Comparison of ENCODE assay signal across 8 cellular contexts in the genomic region with DNA sequence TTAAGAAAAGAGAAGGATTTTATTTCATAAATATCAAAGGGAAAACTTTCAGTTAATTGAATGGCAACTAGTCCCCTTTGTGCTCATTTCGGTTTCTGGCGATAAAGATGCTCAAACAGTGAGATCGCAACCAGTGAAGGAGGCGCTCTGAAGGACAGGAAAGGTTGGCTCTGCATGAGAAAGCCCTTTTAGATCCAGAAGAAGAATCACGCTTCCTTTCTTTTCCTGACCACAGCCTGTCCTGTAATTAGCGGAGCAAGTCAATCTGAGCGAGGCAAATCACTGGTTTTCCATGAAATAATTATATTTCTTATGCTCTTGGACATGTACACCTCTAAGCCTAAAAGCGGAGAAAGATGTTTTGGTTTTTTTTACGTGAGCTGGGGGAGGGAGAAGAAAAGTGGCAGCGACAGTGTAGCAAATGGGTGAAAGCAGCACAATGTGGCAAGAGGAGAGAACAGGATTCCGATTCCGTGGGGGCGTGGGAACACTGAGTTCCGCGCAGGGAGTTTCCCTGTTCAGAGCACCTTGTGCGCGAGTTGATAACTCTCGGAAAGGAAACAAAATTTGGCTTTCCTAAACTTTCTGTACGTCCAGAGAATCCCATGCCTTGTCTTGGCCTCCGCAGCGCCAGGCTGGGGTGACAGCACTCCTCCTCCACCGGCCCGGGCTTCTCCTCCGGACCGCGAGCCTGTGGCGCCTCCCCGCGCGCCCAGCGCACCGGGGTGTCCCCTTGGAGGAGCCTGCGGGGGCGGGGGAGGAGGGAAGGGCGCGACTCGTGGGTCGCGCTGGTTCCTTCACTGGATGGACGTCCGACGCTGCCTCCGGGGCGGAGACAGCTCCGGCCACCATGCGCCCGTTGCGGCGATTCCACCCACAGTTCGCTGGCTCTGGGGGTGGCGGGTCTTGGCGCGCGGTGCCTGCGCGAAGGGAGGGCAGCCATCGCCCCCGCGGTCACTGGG. TPM values are rescaled to one million over a fixed set of nuclear protein-coding genes. Genes with fewer than 3 reads are reported as not detected.
DNase-seq lines count a peak whose midpoint lies in the region; ATAC-seq and TF ChIP-seq lines count a peak whose summit lies in the region.

No MANE protein-coding gene starts in this region.

- H3K4me3 ChIP-seq in mesenchymal stem cell (ENCODE audit: insufficient read depth in 1 of 2, low read depth in 1 of 2, low read length in 2 of 2) = peak overlapping the region; percentile 57 to 70
- H3K4me3 ChIP-seq in stomach = peak overlapping the region; percentile 41 to 75 (median 62)

- peaks cover 12% of the 10 kb centered on the region for H3K4me1 Mint-ChIP-seq in chondrocyte (ENCODE audit: low read depth)

- intact Hi-C loops in stomach (cut with DNase I; ENCODE audit: low total_unique reads) = no loop called here

- H3K4ac ChIP-seq in mesenchymal stem cell (ENCODE audit: low read depth in 1 of 2, low read length in 2 of 2) = no peak overlapping the region

- no peaks in the 10 kb centered on the region for H3K79me1 ChIP-seq in mesenchymal stem cell (replicated peaks; ENCODE audit: low read length, poor library complexity, severe bottlenecking)

- peak overlapping the region in 1 of 2 experiments; percentile 22 for H3K18ac ChIP-seq in mesenchymal stem cell (ENCODE audit: low read depth in 1 of 2, low read length in 2 of 2)

- H3K4me1 ChIP-seq in mesenchymal stem cell (ENCODE audit: control insufficient read depth, insufficient read depth, low read depth, low read length) (peaks cover 15% of the 10 kb centered on the region), stomach (peaks cover 4 to 55% (median 24%) of the 10 kb centered on the region in 4 donors)

- no peak overlapping the region for H4K91ac ChIP-seq in mesenchymal stem cell (ENCODE audit: low read length)

- H2BK120ac ChIP-seq in mesenchymal stem cell (ENCODE audit: low read depth, low read length) = no peak overlapping the region

- H3K36me3 ChIP-seq in mesenchymal stem cell (ENCODE audit: control insufficient read depth in 1 of 2, insufficient read depth in 2 of 2, low read depth in 1 of 2, low read length in 2 of 2) (peaks cover 0 to 4% of the 10 kb centered on the region in 2 experiments), stomach (no peaks in the 10 kb centered on the region)

- no peak for TF ChIP-seq POLR2A in stomach (IDR thresholded peaks at IDR 0.05)

- H2AK5ac ChIP-seq in mesenchymal stem cell (ENCODE audit: low read length, severe bottlenecking) = no peak overlapping the region

- H2AFZ ChIP-seq in mesenchymal stem cell (ENCODE audit: low read depth, low read length) = peak overlapping the region; percentile 37

- peak overlapping the region; percentile 11 for H3K9ac ChIP-seq in mesenchymal stem cell (ENCODE audit: low read length)

- no peak overlapping the region for H3K27ac ChIP-seq in mesenchymal stem cell (ENCODE audit: low read length, poor library complexity, severe bottlenecking)
- H3K27ac ChIP-seq in stomach = peak overlapping the region; percentile 80 to 91 (median 84)
- H3K27ac ChIP-seq in RWPE1 = no peak overlapping the region

- H3K27me3 ChIP-seq in mesenchymal stem cell (ENCODE audit: control insufficient read depth in 1 of 2, insufficient read depth in 1 of 2, low read length in 2 of 2) = peaks cover 69 to 86% of the 10 kb centered on the region in 2 experiments
- H3K27me3 ChIP-seq in stomach = peaks cover 0 to 49% (median 16%) of the 10 kb centered on the region in 3 donors

- no peaks in the 10 kb centered on the region for H3K9me3 Mint-ChIP-seq in chondrocyte (ENCODE audit: low read depth)

- 9% methylated on average over 41 of the region's 59 CpGs for WGBS in mesenchymal stem cell
- WGBS in stomach, 5 donors = 1 to 6% (median 3%) methylated on average over 19 to 59 of the region's 59 CpGs

- no peak overlapping the region for H4K8ac ChIP-seq in mesenchymal stem cell (ENCODE audit: low read length)

- no peak for ATAC-seq in GM18870 (IDR thresholded peaks at IDR 0.05; ENCODE audit: unreplicated experiment)

- no peak overlapping the region for H2BK15ac ChIP-seq in mesenchymal stem cell (ENCODE audit: low read depth, poor library complexity, severe bottlenecking)

- peak overlapping the region; percentile 63 for H3K4me3 Mint-ChIP-seq in chondrocyte (ENCODE audit: unreplicated experiment)

- CTCF ChIA-PET in RWPE1 (lab: Yijun Ruan, JAX) = interaction anchor here (3.4 kb wide), 1 partner anchor 146 kb away, joined by 14 read pairs; a partner anchor contains a TSS

- no peak for TF ChIP-seq CTCF in chondrocyte (IDR thresholded peaks at IDR 0.05)
- no peak for TF ChIP-seq CTCF in stomach (IDR thresholded peaks at IDR 0.05)
- TF ChIP-seq CTCF in RWPE1 (conservative IDR thresholded peaks at IDR 0.05; ENCODE audit: low read depth) = no peak

- no peak overlapping the region for H3K23ac ChIP-seq in mesenchymal stem cell (ENCODE audit: low read length in 2 of 2)

- no peak overlapping the region for H2BK5ac ChIP-seq in mesenchymal stem cell (ENCODE audit: low read depth, low read length, poor library complexity, severe bottlenecking)

- H3K27ac Mint-ChIP-seq in chondrocyte (ENCODE audit: unreplicated experiment) = no peak overlapping the region

- POLR2A ChIA-PET in RWPE1 (lab: Yijun Ruan, JAX; ENCODE audit: low non-redundant PET) = no interaction called here

- H2BK12ac ChIP-seq in mesenchymal stem cell (ENCODE audit: low read length in 2 of 2) = no peak overlapping the region

- DNase-seq in DMS53 (lab: John Stamatoyannopoulos, UW) (peak; percentile 81), NCI-H460 (ENCODE audit: extremely low read depth, low read depth) (peak; percentile 51), chondrocyte (ENCODE audit: low spot score) (no peak), mesenchymal stem cell (peak; percentile 15), stomach (peak; percentile 75), RWPE1 (ENCODE audit: low spot score) (no peak), AML-193 (lab: John Stamatoyannopoulos, UW) (no peak)

- no peak overlapping the region for H3K14ac ChIP-seq in mesenchymal stem cell (ENCODE audit: low read length in 2 of 2)

- H3K9me3 ChIP-seq in mesenchymal stem cell (ENCODE audit: control insufficient read depth, low read length) = no peaks in the 10 kb centered on the region
- H3K9me3 ChIP-seq in stomach = no peaks in the 10 kb centered on the region

- TF ChIP-seq EP300 in stomach (IDR thresholded peaks at IDR 0.05) = no peak

- H3K36me3 Mint-ChIP-seq in chondrocyte (ENCODE audit: low read depth) = no peaks in the 10 kb centered on the region

- peak overlapping the region; percentile 99 for H3K4me2 ChIP-seq in mesenchymal stem cell (ENCODE audit: low read length, poor library complexity, severe bottlenecking)

- peaks cover 73% of the 10 kb centered on the region for H3K27me3 Mint-ChIP-seq in chondrocyte (ENCODE audit: low read depth)

RNA-seq across cellular contexts. Expression of a gene that starts 0.6 kb away (rescaled TPM):
- 19.3 and 20.1 TPM in 2 replicates for total RNA-seq in NCI-H460 (2014; rRNA removed; shearing (Covaris generic))
- polyA plus RNA-seq in NCI-H460 (2014; cell fraction: nucleus; rRNA removed) = 7.3 and 10.8 TPM in 2 replicates
- total RNA-seq in chondrocyte (not detected in 3 replicates), stomach (10 to 100 TPM in 4 of 5 donors, 1 to 10 TPM in 1; 5.3 to 79.9 (median 56.7) TPM)
- polyA plus RNA-seq in mesenchymal stem cell (2013, experiment 1 of 2) = under 0.01 TPM
- polyA plus RNA-seq in mesenchymal stem cell (2013, experiment 2 of 2) = not detected
- polyA plus RNA-seq in stomach = 1 to 10 TPM; 2.4 to 5.4 (median 2.6) TPM

Comparison
In these comparisons a context has a peak if more than half of its experiments do, and no peak if none do; other contexts are left out.
1. DNase-seq: peak in DMS53 (single experiment), NCI-H460 (single experiment), mesenchymal stem cell (single experiment) and stomach (single experiment); none in chondrocyte (single experiment), RWPE1 (single experiment) and AML-193 (0 of 2).
2. H3K27ac ChIP-seq: peak in stomach (5 of 5); none in mesenchymal stem cell (single experiment) and RWPE1 (single experiment).